8 cellular contexts compared by ENCODE assay signal in genomic region chr13:30355405-30355741, GRCh38. TPM values are rescaled to one million over a fixed set of nuclear protein-coding genes. Genes with fewer than 3 reads are reported as not detected.
DNase-seq lines count a peak whose midpoint lies in the region; ATAC-seq and TF ChIP-seq lines count a peak whose summit lies in the region.

No MANE protein-coding gene starts in this region.

- H2AFZ ChIP-seq in OCI-LY3 (ENCODE audit: low read depth, low read length) = no peak overlapping the region

- no peak for TF ChIP-seq POLR2A in tibial nerve (IDR thresholded peaks at IDR 0.05)

- 64 to 65% methylated on average over 7 of the region's 7 CpGs for whole genome bisulfite sequencing in tibial nerve, 2 donors

- H3K27me3 ChIP-seq in OCI-LY3 (ENCODE audit: low read depth, low read length) (peaks cover 15% of the 10 kb centered on the region), tibial nerve (no peaks in the 10 kb centered on the region)

- H4K20me1 ChIP-seq in OCI-LY3 (ENCODE audit: insufficient read depth, low read length) = no peaks in the 10 kb centered on the region

- H3K4me3 ChIP-seq in OCI-LY3 (ENCODE audit: low read length) (no peak overlapping the region), epithelial cell of proximal tubule (ENCODE audit: low read depth, low read length) (no peak overlapping the region), retinal pigment epithelial cell (ENCODE audit: low read length) (no peak overlapping the region), tibial nerve (no peak overlapping the region)

- DNase-seq in epithelial cell of proximal tubule (ENCODE audit: low read depth) = no peak
- no peak for DNase-seq in retinal pigment epithelial cell (ENCODE audit: low read depth)
- no peak for DNase-seq in inferior parietal cortex (ENCODE audit: extremely low spot score)
- DNase-seq in tibial nerve (ENCODE audit: low spot score in 2 of 2) = no peak

- peaks cover 10% of the 10 kb centered on the region; the same call in 1 of the 2 replicates for H3K9me3 ChIP-seq in OCI-LY3 (ENCODE audit: insufficient read depth, low read length)
- peaks cover 0 to 22% (median 5%) of the 10 kb centered on the region in 4 donors for H3K9me3 ChIP-seq in tibial nerve

- no peaks in the 10 kb centered on the region for H3K36me3 ChIP-seq in OCI-LY3 (replicated peaks; ENCODE audit: low read depth, low read length)
- H3K36me3 ChIP-seq in tibial nerve = no peaks in the 10 kb centered on the region

- no peaks in the 10 kb centered on the region for H3K79me2 ChIP-seq in OCI-LY3 (ENCODE audit: low read length)

- H3K4me1 ChIP-seq in OCI-LY3 (ENCODE audit: low read length) (no peaks in the 10 kb centered on the region), tibial nerve (peaks cover 0 to 4% (median 0%) of the 10 kb centered on the region in 4 donors)

- TF ChIP-seq CTCF in OCI-LY3 (IDR thresholded peaks at IDR 0.05; ENCODE audit: low read depth, low read length) = peak; percentile 86
- peak; percentile 55 for TF ChIP-seq CTCF in epithelial cell of proximal tubule (conservative IDR thresholded peaks at IDR 0.05; ENCODE audit: low read depth, low read length)
- TF ChIP-seq CTCF in retinal pigment epithelial cell (conservative IDR thresholded peaks at IDR 0.05; ENCODE audit: low read depth, low read length) = peak; percentile 34
- TF ChIP-seq CTCF in tibial nerve (IDR thresholded peaks at IDR 0.05) = peak in 2 of 5 experiments; percentile 29 to 33

- ATAC-seq in GM18907 (IDR thresholded peaks at IDR 0.05; ENCODE audit: unreplicated experiment) (peak; percentile 60), GM21619 (IDR thresholded peaks at IDR 0.05; ENCODE audit: unreplicated experiment) (no peak), GM19351 (IDR thresholded peaks at IDR 0.05; ENCODE audit: unreplicated experiment) (no peak)

- H3K4me2 ChIP-seq in OCI-LY3 (ENCODE audit: low read length) = 0 out of 2 replicates have a peak overlapping the region, but pooled peaks have one; percentile 2

- no peak overlapping the region for H3K27ac ChIP-seq in OCI-LY3 (ENCODE audit: low read length)
- H3K27ac ChIP-seq in tibial nerve = no peak overlapping the region

- TF ChIP-seq EP300 in tibial nerve (IDR thresholded peaks at IDR 0.05) = no peak

- H3K9ac ChIP-seq in OCI-LY3 (ENCODE audit: low read length) = no peak overlapping the region

RNA-seq across cellular contexts. Expression of gene KATNAL1, which starts 48.0 kb away (rescaled TPM):
- 14.5 and 17.8 TPM in 2 replicates for total RNA-seq in epithelial cell of proximal tubule
- 10 to 100 TPM; 13.5 to 27.2 (median 21.7) TPM for total RNA-seq in tibial nerve
